ENCODE assay signal across 29 cellular contexts in genomic region chr7:68078311-68078710, GRCh38.
"Had no signal": no experiment of that assay in that cellular context is flagged by ENCODE, and none has a peak within 500 bp of the region (broad histone marks: within the 10 kb centered on the region; RNA-seq: fewer than 3 reads in every experiment).

No MANE protein-coding gene starts in this region.

- DNase-seq: activated CD4-positive, alpha-beta memory T cell treated with anti-CD3 and anti-CD28 coated beads for 36 hours; activated CD4-positive, alpha-beta T cell treated with anti-CD3 and anti-CD28 coated beads, Interleukin-2, amount 10 ng/mL, durations not matched to agents 24 days and 14 days; activated CD4-positive, CD25-positive, alpha-beta regulatory T cell treated with anti-CD3 and anti-CD28 coated beads, Interleukin-2, amount 50 U/mL, for 72 hours; activated CD8-positive, alpha-beta memory T cell treated with anti-CD3 and anti-CD28 coated beads, Interleukin-2, amount 50 U/mL, for 4 hours; activated effector memory CD4-positive, alpha-beta T cell treated with anti-CD3 and anti-CD28 coated beads, Interleukin-2, amount 50 U/mL, for 16 hours; activated naive CD4-positive, alpha-beta T cell treated with anti-CD3 and anti-CD28 coated beads for 36 hours; activated naive CD8-positive, alpha-beta T cell treated with anti-CD3 and anti-CD28 coated beads for 36 hours; activated T-cell treated with anti-CD3 and anti-CD28 coated beads, Interleukin-2, amount 50 U/mL, for 1 hour; adrenal gland; aorta; body of pancreas; dermis blood vessel endothelial cell; effector CD4-positive, alpha-beta T cell; foreskin keratinocyte; heart left ventricle; hypothalamus; immature natural killer cell; kidney; left colon; mammary epithelial cell; naive thymus-derived CD8-positive, alpha-beta T cell; nucleus accumbens; pancreas; retina; stimulated activated CD4-positive, alpha-beta T cell treated with anti-CD3 and anti-CD28 coated beads, Interleukin-4, amount 100 ng/mL, for 24 hours; upper lobe of right lung had no signal

- H3K4me3 ChIP-seq: adrenal gland, body of pancreas, esophagus muscularis mucosa, heart left ventricle, pancreas, prostate gland, skin epidermis, upper lobe of right lung had no signal

- H3K4me1 ChIP-seq: adrenal gland, body of pancreas, esophagus muscularis mucosa, foreskin keratinocyte, heart left ventricle, pancreas, prostate gland, upper lobe of right lung had no signal

- H3K27ac ChIP-seq: adrenal gland, body of pancreas, esophagus muscularis mucosa, foreskin keratinocyte, heart left ventricle, pancreas, prostate gland, skin epidermis, upper lobe of right lung had no signal

- H3K27me3 ChIP-seq: adrenal gland, body of pancreas, esophagus muscularis mucosa, foreskin keratinocyte, pancreas, upper lobe of right lung had no signal

- H3K9me3 ChIP-seq: adrenal gland, pancreas, prostate gland, upper lobe of right lung had no signal

- H3K36me3 ChIP-seq: adrenal gland, esophagus muscularis mucosa, heart left ventricle, pancreas, prostate gland, upper lobe of right lung had no signal
